14 cellular contexts compared by ENCODE assay signal in the genomic region with DNA sequence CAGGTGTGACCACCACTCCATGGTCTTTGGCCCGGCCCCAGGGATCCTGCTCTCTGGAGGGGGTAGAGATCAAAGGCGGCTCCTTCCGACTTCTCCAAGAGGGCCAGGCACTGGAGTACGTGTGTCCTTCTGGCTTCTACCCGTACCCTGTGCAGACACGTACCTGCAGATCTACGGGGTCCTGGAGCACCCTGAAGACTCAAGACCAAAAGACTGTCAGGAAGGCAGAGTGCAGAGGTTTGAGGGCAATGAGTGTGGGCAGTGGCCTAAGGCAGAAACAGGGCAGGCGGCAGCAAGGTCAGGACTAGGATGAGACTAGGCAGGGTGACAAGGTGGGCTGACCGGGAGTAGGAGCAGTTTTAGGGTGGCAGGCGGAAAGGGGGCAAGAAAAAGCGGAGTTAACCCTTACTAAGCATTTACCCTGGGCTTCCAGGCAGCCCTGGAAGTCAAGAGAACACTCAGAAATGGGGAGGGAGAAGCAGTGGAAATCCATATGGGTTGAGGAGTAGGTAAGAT. TPM values are rescaled to one million over a fixed set of nuclear protein-coding genes. Genes with fewer than 3 reads are reported as not detected.
DNase-seq lines count a peak whose midpoint lies in the region; ATAC-seq, FAIRE-seq and TF ChIP-seq lines count a peak whose summit lies in the region.
"Had no signal": no experiment of that assay in that cellular context is flagged by ENCODE, and none has a peak within 500 bp of the region (broad histone marks: within the 10 kb centered on the region; RNA-seq: fewer than 3 reads in every experiment).

No MANE protein-coding gene starts in this region.

- peaks cover 8% of the 10 kb centered on the region for H3K27me3 Mint-ChIP-seq in activated T-helper 17 cell treated with anti-CD3 and anti-CD28 coated beads, Interleukin-2, amount 50 U/mL, for 72 hours

- H3K4me2 ChIP-seq in skeletal muscle satellite cell (ENCODE audit: low read length) = peak overlapping the region; percentile 85

- H3K4me3 ChIP-seq in AG10803 (ENCODE audit: low read length) = peak overlapping the region; percentile 42
- peak overlapping the region; percentile 10 to 63 (median 39) for H3K4me3 ChIP-seq in breast epithelium
- peak overlapping the region; percentile 29 to 47 for H3K4me3 ChIP-seq in kidney (ENCODE audit: low read length in 2 of 2)
- H3K4me3 ChIP-seq in skeletal muscle satellite cell (ENCODE audit: low read length) = no peak overlapping the region

- FAIRE-seq in kidney (lab: Jason Lieb, UNC) = no peak
- FAIRE-seq: GM12892 had no signal

- H3K4me1 ChIP-seq in breast epithelium = peaks cover 10 to 17% of the 10 kb centered on the region in 2 donors
- H3K4me1 ChIP-seq in kidney (ENCODE audit: control insufficient read depth in 1 of 2, insufficient read depth in 1 of 2, low read depth in 1 of 2, low read length in 2 of 2) = peaks cover 0 to 6% of the 10 kb centered on the region in 2 donors
- peaks cover 23% of the 10 kb centered on the region for H3K4me1 ChIP-seq in skeletal muscle satellite cell (ENCODE audit: control insufficient read depth, insufficient read depth, low read length)

- intact Hi-C loops in breast epithelium (cut with DNase I; ENCODE audit: low total_unique reads) (no loop called here), kidney (cut with DNase I) (no loop called here)

- H3K4me1 Mint-ChIP-seq in activated T-helper 17 cell treated with anti-CD3 and anti-CD28 coated beads, Interleukin-2, amount 50 U/mL, for 72 hours = peaks cover 4% of the 10 kb centered on the region

- H3K9me3 ChIP-seq in breast epithelium (no peaks in the 10 kb centered on the region), kidney (ENCODE audit: control insufficient read depth in 1 of 2, low read length in 2 of 2) (no peaks in the 10 kb centered on the region), skeletal muscle satellite cell (replicated peaks; ENCODE audit: low read length) (no peaks in the 10 kb centered on the region)

- TF ChIP-seq CTCF in AG10803 (conservative IDR thresholded peaks at IDR 0.05; ENCODE audit: low read length) (no peak), breast epithelium (IDR thresholded peaks at IDR 0.05) (no peak), kidney (IDR thresholded peaks at IDR 0.05; ENCODE audit: borderline replicate concordance, extremely low read depth, insufficient read depth) (no peak)

- H3K9me3 Mint-ChIP-seq in activated T-helper 17 cell treated with anti-CD3 and anti-CD28 coated beads, Interleukin-2, amount 50 U/mL, for 72 hours = no peaks in the 10 kb centered on the region

- no peak for DNase-seq in AG10803 (ENCODE audit: low read depth)
- no peak for DNase-seq in breast epithelium (ENCODE audit: low spot score in 2 of 2)
- no peak for DNase-seq in kidney
- no peak for DNase-seq in NCI-H526 (lab: John Stamatoyannopoulos, UW)
- DNase-seq: amygdala; NCI-H1092 treated with DMSO at 0.1 percent for 48 hours; NCI-H510A treated with DMSO at 0.1 percent for 48 hours; stimulated activated CD4-positive, alpha-beta T cell treated with anti-CD3 and anti-CD28 coated beads, Interleukin-12 subunit alpha, Interleukin-12 subunit beta, amount 100 ng/mL, for 4 hours had no signal

- H3K4me3 Mint-ChIP-seq in activated T-helper 17 cell treated with anti-CD3 and anti-CD28 coated beads, Interleukin-2, amount 50 U/mL, for 72 hours = no peak overlapping the region

- no peak overlapping the region for H3K27ac Mint-ChIP-seq in activated T-helper 17 cell treated with anti-CD3 and anti-CD28 coated beads, Interleukin-2, amount 50 U/mL, for 72 hours

- H3K27me3 ChIP-seq in breast epithelium = no peaks in the 10 kb centered on the region
- H3K27me3 ChIP-seq in skeletal muscle satellite cell (ENCODE audit: control insufficient read depth, insufficient read depth, low read length) = peaks cover 18% of the 10 kb centered on the region

- peak overlapping the region in 1 of 2 donors; percentile 53 for H3K9ac ChIP-seq in kidney (ENCODE audit: low read length in 2 of 2)
- no peak overlapping the region for H3K9ac ChIP-seq in skeletal muscle satellite cell (ENCODE audit: low read depth, low read length)

- peaks cover 9% of the 10 kb centered on the region for H3K36me3 Mint-ChIP-seq in activated T-helper 17 cell treated with anti-CD3 and anti-CD28 coated beads, Interleukin-2, amount 50 U/mL, for 72 hours (ENCODE audit: low read depth)

- H3K27ac ChIP-seq in breast epithelium (peak overlapping the region; percentile 93 to 98), kidney (ENCODE audit: low read depth in 2 of 2, low read length in 2 of 2) (peak overlapping the region; percentile 69 to 78)

- TF ChIP-seq POLR2A in breast epithelium (IDR thresholded peaks at IDR 0.05) = no peak

- no peak for ATAC-seq in HG03139 (IDR thresholded peaks at IDR 0.05; ENCODE audit: unreplicated experiment)
- no peak for ATAC-seq in activated T-helper 17 cell treated with anti-CD3 and anti-CD28 coated beads, Interleukin-2, amount 50 U/mL, for 72 hours (replicated peaks)
- no peak for ATAC-seq in GM18909 (IDR thresholded peaks at IDR 0.05; ENCODE audit: poor library complexity, unreplicated experiment)

- no peaks in the 10 kb centered on the region for H3K36me3 ChIP-seq in breast epithelium
- peaks cover 0 to 3% of the 10 kb centered on the region in 2 donors for H3K36me3 ChIP-seq in kidney (ENCODE audit: control insufficient read depth in 1 of 2, insufficient read depth in 2 of 2, low read length in 2 of 2)
- H3K36me3 ChIP-seq in skeletal muscle satellite cell (ENCODE audit: insufficient read depth, low read length) = peaks cover 10% of the 10 kb centered on the region

RNA-seq across cellular contexts. Expression of a gene that starts 0.5 kb away (rescaled TPM):
- 100 to 1,000 TPM in 2 of 3 donors, 10 to 100 TPM in 1; 36.3 to 177 (median 130) TPM for total RNA-seq in breast epithelium
- total RNA-seq in kidney = 200 TPM
- polyA plus RNA-seq in kidney (ENCODE audit: insufficient read depth, low read depth, low replicate concordance) = 154 TPM
- total RNA-seq in skeletal muscle satellite cell (2012; rRNA removed) = 4.8 and 10.3 TPM in 2 replicates
- 1 to 10 TPM in 1 of 2 donors, not detected in 1; 1.5 TPM for total RNA-seq in activated T-helper 17 cell treated with anti-CD3 and anti-CD28 coated beads, Interleukin-2, amount 50 U/mL, for 72 hours
- total RNA-seq: HT1080 had no signal

RNA-seq across cellular contexts. Expression of a gene that starts 12.3 kb away (rescaled TPM):
- total RNA-seq in breast epithelium = 10 to 100 TPM; 77.3 to 92.7 (median 90.1) TPM
- 62.0 TPM for total RNA-seq in kidney
- polyA plus RNA-seq in kidney (ENCODE audit: insufficient read depth, low read depth, low replicate concordance) = 83.0 TPM
- total RNA-seq in skeletal muscle satellite cell (2012; rRNA removed) = 112 and 141 TPM in 2 replicates
- total RNA-seq in activated T-helper 17 cell treated with anti-CD3 and anti-CD28 coated beads, Interleukin-2, amount 50 U/mL, for 72 hours = 10 to 100 TPM; 50.3 to 63.6 TPM

RNA-seq across cellular contexts. Expression of a gene that starts 12.5 kb away (rescaled TPM):
- total RNA-seq in breast epithelium (10 to 100 TPM; 30.7 to 46.5 (median 43.9) TPM), kidney (67.8 TPM)
- 55.0 TPM for polyA plus RNA-seq in kidney (ENCODE audit: insufficient read depth, low read depth, low replicate concordance)
- 63.6 and 73.0 TPM in 2 replicates for total RNA-seq in skeletal muscle satellite cell (2012; rRNA removed)
- total RNA-seq in activated T-helper 17 cell treated with anti-CD3 and anti-CD28 coated beads, Interleukin-2, amount 50 U/mL, for 72 hours = 10 to 100 TPM; 86.5 to 92.9 TPM

RNA-seq across cellular contexts. Expression of a gene that starts 18.9 kb away (rescaled TPM):
- total RNA-seq in breast epithelium = 10 to 100 TPM; 10.2 to 54.2 (median 15.4) TPM
- 38.7 TPM for total RNA-seq in kidney
- 84.0 TPM for polyA plus RNA-seq in kidney (ENCODE audit: insufficient read depth, low read depth, low replicate concordance)
- total RNA-seq in skeletal muscle satellite cell (2012; rRNA removed) = 0.51 and 1.7 TPM in 2 replicates
- total RNA-seq in activated T-helper 17 cell treated with anti-CD3 and anti-CD28 coated beads, Interleukin-2, amount 50 U/mL, for 72 hours = 1 to 10 TPM in 1 of 2 donors, under 1 TPM in 1; 0.58 to 4.7 TPM

RNA-seq across cellular contexts. Expression of a gene that starts 25.5 kb away (rescaled TPM):
- total RNA-seq in breast epithelium (10 to 100 TPM; 12.0 to 28.4 (median 22.0) TPM), kidney (21.3 TPM)
- polyA plus RNA-seq in kidney (ENCODE audit: insufficient read depth, low read depth, low replicate concordance) = 26.0 TPM
- 11.1 and 12.7 TPM in 2 replicates for total RNA-seq in skeletal muscle satellite cell (2012; rRNA removed)
- 10 to 100 TPM; 14.9 to 16.9 TPM for total RNA-seq in activated T-helper 17 cell treated with anti-CD3 and anti-CD28 coated beads, Interleukin-2, amount 50 U/mL, for 72 hours

Comparison
In these comparisons a context has a peak if more than half of its experiments do, and no peak if none do; other contexts are left out.
1. RNA of a gene that starts 0.5 kb away (total RNA-seq): 200 TPM in kidney (single experiment) and 36.3 to 177 TPM in breast epithelium; 1.5 TPM in activated T-helper 17 cell treated with anti-CD3 and anti-CD28 coated beads, Interleukin-2, amount 50 U/mL, for 72 hours; every median in the first group is over 10 times any median in the second.